8 cellular contexts compared by ENCODE assay signal in genomic region chrX:49163555-49164419, GRCh38. TPM values are rescaled to one million over a fixed set of nuclear protein-coding genes. Genes with fewer than 3 reads are reported as not detected.
A peak's percentile ranks its signal among the peaks of the same experiment; 100 is the strongest.
DNase-seq lines count a peak whose midpoint lies in the region; ATAC-seq and TF ChIP-seq lines count a peak whose summit lies in the region.

No MANE protein-coding gene starts in this region.

- H3K4me1 Mint-ChIP-seq in activated CD4-positive, alpha-beta T cell treated with anti-CD3 and anti-CD28 coated beads, Interleukin-2, amount 10 ng/mL, durations not matched to agents 7 days and 5 days = peaks cover 33% of the 10 kb centered on the region
- peaks cover 41% of the 10 kb centered on the region for H3K4me1 Mint-ChIP-seq in dendritic cell treated with granulocyte-macrophage colony-stimulating factor and Interleukin-4, amounts not matched to agents 40 ng/mL and 50 ng/mL, for 4 days (ENCODE audit: low read depth)

- no peaks in the 10 kb centered on the region for H3K36me3 ChIP-seq in liver (ENCODE audit: control insufficient read depth in 4 of 4, insufficient read depth in 3 of 4, low read depth in 1 of 4, low read length in 3 of 4)

- H3K27ac Mint-ChIP-seq in activated CD4-positive, alpha-beta T cell treated with anti-CD3 and anti-CD28 coated beads, Interleukin-2, amount 10 ng/mL, durations not matched to agents 7 days and 5 days = peak overlapping the region; percentile 94
- peak overlapping the region; percentile 96 for H3K27ac Mint-ChIP-seq in dendritic cell treated with granulocyte-macrophage colony-stimulating factor and Interleukin-4, amounts not matched to agents 40 ng/mL and 50 ng/mL, for 4 days

- peak overlapping the region in 1 of 2 donors; percentile 63 for H3K9ac ChIP-seq in liver (ENCODE audit: low read depth in 1 of 2, low read length in 2 of 2)

- CTCF ChIA-PET in AG04450 (lab: Charles Lee) = interaction anchor here (0.7 to 1.8 kb wide), 6 partner anchors 8 to 29 kb away, joined by 3 to 8 read pairs (median 4); no protein-coding TSS in a partner anchor
- CTCF ChIA-PET in activated CD4-positive, alpha-beta T cell treated with anti-CD3 and anti-CD28 coated beads, Interleukin-2, amount 10 ng/mL, durations not matched to agents 7 days and 5 days (lab: Charles Lee) = interaction anchor here (0.7 to 2.4 kb wide), 5 partner anchors 9 to 515 kb away, joined by 3 to 14 read pairs (median 4); no protein-coding TSS in a partner anchor

- peak; percentile 47 for TF ChIP-seq CTCF in AG04450 (IDR thresholded peaks at IDR 0.05; ENCODE audit: low read depth, low read length)
- TF ChIP-seq CTCF in liver (IDR thresholded peaks at IDR 0.05; ENCODE audit: low read depth, low read length, missing input control) = peak; percentile 77

- H3K4me3 ChIP-seq in AG04450 (ENCODE audit: low read depth, low read length) (peak overlapping the region; percentile 50), liver (ENCODE audit: low read depth in 1 of 3, low read length in 3 of 3) (peak overlapping the region; percentile 15 to 50 (median 49))

- peak overlapping the region; percentile 76 for H3K4me3 Mint-ChIP-seq in activated CD4-positive, alpha-beta T cell treated with anti-CD3 and anti-CD28 coated beads, Interleukin-2, amount 10 ng/mL, durations not matched to agents 7 days and 5 days
- H3K4me3 Mint-ChIP-seq in dendritic cell treated with granulocyte-macrophage colony-stimulating factor and Interleukin-4, amounts not matched to agents 40 ng/mL and 50 ng/mL, for 4 days = peak overlapping the region; percentile 78

- H3K9me3 ChIP-seq in AG04450 (ENCODE audit: control insufficient read depth, insufficient read depth, low read length) = no peaks in the 10 kb centered on the region
- H3K9me3 ChIP-seq in liver (ENCODE audit: control insufficient read depth in 4 of 4, low read length in 3 of 4) = no peaks in the 10 kb centered on the region

- no peaks in the 10 kb centered on the region for H3K27me3 Mint-ChIP-seq in activated CD4-positive, alpha-beta T cell treated with anti-CD3 and anti-CD28 coated beads, Interleukin-2, amount 10 ng/mL, durations not matched to agents 7 days and 5 days
- H3K27me3 Mint-ChIP-seq in dendritic cell treated with granulocyte-macrophage colony-stimulating factor and Interleukin-4, amounts not matched to agents 40 ng/mL and 50 ng/mL, for 4 days = no peaks in the 10 kb centered on the region

- no peaks in the 10 kb centered on the region for H3K36me3 Mint-ChIP-seq in activated CD4-positive, alpha-beta T cell treated with anti-CD3 and anti-CD28 coated beads, Interleukin-2, amount 10 ng/mL, durations not matched to agents 7 days and 5 days (ENCODE audit: low read depth)
- H3K36me3 Mint-ChIP-seq in dendritic cell treated with granulocyte-macrophage colony-stimulating factor and Interleukin-4, amounts not matched to agents 40 ng/mL and 50 ng/mL, for 4 days (ENCODE audit: low read depth) = peaks cover 6% of the 10 kb centered on the region

- peak; percentile 45 for ATAC-seq in GM18861 (IDR thresholded peaks at IDR 0.05; ENCODE audit: unreplicated experiment)
- ATAC-seq in HG03196 (IDR thresholded peaks at IDR 0.05; ENCODE audit: unreplicated experiment) = peak; percentile 35

- no peaks in the 10 kb centered on the region for H3K9me3 Mint-ChIP-seq in activated CD4-positive, alpha-beta T cell treated with anti-CD3 and anti-CD28 coated beads, Interleukin-2, amount 10 ng/mL, durations not matched to agents 7 days and 5 days
- no peaks in the 10 kb centered on the region for H3K9me3 Mint-ChIP-seq in dendritic cell treated with granulocyte-macrophage colony-stimulating factor and Interleukin-4, amounts not matched to agents 40 ng/mL and 50 ng/mL, for 4 days

- peak in 1 of 2 donors; percentile 47 for TF ChIP-seq RAD21 in liver (IDR thresholded peaks at IDR 0.05)

- no peak for DNase-seq in AG04450 (ENCODE audit: low read depth, low spot score)
- peak; percentile 11 for DNase-seq in NCI-H524 treated with DMSO at 0.1 percent for 48 hours (lab: John Stamatoyannopoulos, UW)
- peak; percentile 79 for DNase-seq in activated CD4-positive, alpha-beta T cell treated with anti-CD3 and anti-CD28 coated beads, Interleukin-2, amount 10 ng/mL, durations not matched to agents 7 days and 5 days
- DNase-seq in stimulated activated CD4-positive, alpha-beta T cell treated with anti-CD3 and anti-CD28 coated beads, Interleukin-4, amount 100 ng/mL, for 24 hours = peak; percentile 77

- H3K27me3 ChIP-seq in AG04450 (ENCODE audit: control insufficient read depth, insufficient read depth, low read length) (no peaks in the 10 kb centered on the region), liver (ENCODE audit: control insufficient read depth in 4 of 4, insufficient read depth in 4 of 4, low read length in 3 of 4) (no peaks in the 10 kb centered on the region)

- H3K27ac ChIP-seq in AG04450 (ENCODE audit: low read depth, low read length) (peak overlapping the region; percentile 70), liver (ENCODE audit: low read depth in 1 of 2, low read length in 2 of 2) (peak overlapping the region; percentile 95)

- POLR2A ChIA-PET in AG04450 (lab: Yijun Ruan, JAX) = interaction anchor here (1.0 to 1.2 kb wide), 2 partner anchors 9 to 27 kb away, joined by 3 to 5 read pairs; no protein-coding TSS in a partner anchor
- POLR2A ChIA-PET in activated CD4-positive, alpha-beta T cell treated with anti-CD3 and anti-CD28 coated beads, Interleukin-2, amount 10 ng/mL, durations not matched to agents 7 days and 5 days (lab: Charles Lee) = no interaction called here

- H3K4me1 ChIP-seq in liver (ENCODE audit: control insufficient read depth in 4 of 4, insufficient read depth in 4 of 4, low read length in 3 of 4) = peaks cover 0 to 4% (median 2%) of the 10 kb centered on the region in 4 donors

- WGBS in liver = under 1% methylated on average over 69 of the region's 69 CpGs

- intact Hi-C loops in dendritic cell treated with granulocyte-macrophage colony-stimulating factor and Interleukin-4, amounts not matched to agents 40 ng/mL and 50 ng/mL, for 4 days (cut with micrococcal nuclease) = no loop called here

TF ChIP-seq in liver, 16 proteins besides CTCF, POLR2A, EP300 and RAD21 (continues in another document):
- TF ChIP-seq MAX (IDR thresholded peaks at IDR 0.05) (no peak), EGR1 (IDR thresholded peaks at IDR 0.05; ENCODE audit: low read depth in 2 of 2) (no peak), FOXA2 (IDR thresholded peaks at IDR 0.05) (no peak), HNF4A (conservative IDR thresholded peaks at IDR 0.05) (peak in 1 of 2 donors; percentile 19), NR2F2 (IDR thresholded peaks at IDR 0.05) (peak; percentile 31), RXRA (IDR thresholded peaks at IDR 0.05) (peak; percentile 14 to 20), HNF4G (IDR thresholded peaks at IDR 0.05) (no peak), GABPA (IDR thresholded peaks at IDR 0.05 in 1 of 2, conservative IDR thresholded peaks at IDR 0.05 in 1 of 2) (no peak), SP1 (IDR thresholded peaks at IDR 0.05) (peak; percentile 40), FOXA1 (IDR thresholded peaks at IDR 0.05) (no peak), TAF1 (conservative IDR thresholded peaks at IDR 0.05) (no peak)

RNA-seq across cellular contexts. Expression of gene MAGIX, which starts 1.2 kb away (rescaled TPM):
- polyA plus RNA-seq in AG04450 (2011; rRNA removed) = 0.40 and 0.82 TPM in 2 replicates
- polyA minus RNA-seq in AG04450 (2011; rRNA and poly(A)+ RNA removed) = 0.05 and 0.52 TPM in 2 replicates
- total RNA-seq in activated CD4-positive, alpha-beta T cell treated with anti-CD3 and anti-CD28 coated beads, Interleukin-2, amount 10 ng/mL, durations not matched to agents 7 days and 5 days = 1 to 10 TPM; 1.9 to 2.8 TPM
- 1 to 10 TPM; 2.9 to 6.9 TPM for total RNA-seq in liver
- 10 to 100 TPM in 1 of 2 donors, 1 to 10 TPM in 1; 8.8 to 10.8 TPM for polyA plus RNA-seq in liver

RNA-seq across cellular contexts. Expression of gene PLP2, which starts 7.9 kb away (rescaled TPM):
- 66.7 and 79.6 TPM in 2 replicates for polyA plus RNA-seq in AG04450 (2011; rRNA removed)
- 96.7 and 105 TPM in 2 replicates for polyA minus RNA-seq in AG04450 (2011; rRNA and poly(A)+ RNA removed)
- 100 to 1,000 TPM; 245 to 270 TPM for total RNA-seq in activated CD4-positive, alpha-beta T cell treated with anti-CD3 and anti-CD28 coated beads, Interleukin-2, amount 10 ng/mL, durations not matched to agents 7 days and 5 days
- 1 to 10 TPM; 2.4 to 6.7 TPM for total RNA-seq in liver
- polyA plus RNA-seq in liver = 10 to 100 TPM; 22.6 to 24.5 TPM

RNA-seq across cellular contexts. Expression of gene PRICKLE3, which starts 22.4 kb away (rescaled TPM):
- 3.6 and 4.1 TPM in 2 replicates for polyA plus RNA-seq in AG04450 (2011; rRNA removed)
- 7.0 and 9.1 TPM in 2 replicates for polyA minus RNA-seq in AG04450 (2011; rRNA and poly(A)+ RNA removed)
- 10 to 100 TPM; 13.7 to 17.6 TPM for total RNA-seq in activated CD4-positive, alpha-beta T cell treated with anti-CD3 and anti-CD28 coated beads, Interleukin-2, amount 10 ng/mL, durations not matched to agents 7 days and 5 days
- 1 to 10 TPM; 2.5 to 6.5 TPM for total RNA-seq in liver
- 1 to 10 TPM; 2.1 to 3.3 TPM for polyA plus RNA-seq in liver

RNA-seq across cellular contexts. Expression of gene SYP, which starts 36.2 kb away (rescaled TPM):
- polyA plus RNA-seq in AG04450 (2011; rRNA removed) = 0.07 and 0.15 TPM in 2 replicates
- 0.28 TPM in 1 of 2 replicates, not detected in the other for polyA minus RNA-seq in AG04450 (2011; rRNA and poly(A)+ RNA removed)
- total RNA-seq in activated CD4-positive, alpha-beta T cell treated with anti-CD3 and anti-CD28 coated beads, Interleukin-2, amount 10 ng/mL, durations not matched to agents 7 days and 5 days = 1 to 10 TPM; 2.5 to 2.7 TPM
- total RNA-seq in liver = under 1 TPM; 0.61 to 0.67 TPM
- polyA plus RNA-seq in liver = under 1 TPM; 0.30 to 0.33 TPM

RNA-seq across cellular contexts. Expression of gene GPKOW, which starts 40.3 kb away (rescaled TPM):
- polyA plus RNA-seq in AG04450 (2011; rRNA removed) (20.3 and 21.9 TPM in 2 replicates), liver (10 to 100 TPM in 1 of 2 donors, 1 to 10 TPM in 1; 7.7 to 12.0 TPM)
- 10.6 and 15.0 TPM in 2 replicates for polyA minus RNA-seq in AG04450 (2011; rRNA and poly(A)+ RNA removed)
- 10 to 100 TPM; 29.2 to 33.2 TPM for total RNA-seq in activated CD4-positive, alpha-beta T cell treated with anti-CD3 and anti-CD28 coated beads, Interleukin-2, amount 10 ng/mL, durations not matched to agents 7 days and 5 days
- 10 to 100 TPM in 1 of 2 donors, 1 to 10 TPM in 1; 9.5 to 13.8 TPM for total RNA-seq in liver

Comparison
In these comparisons a context has a peak if more than half of its experiments do, and no peak if none do; other contexts are left out.
1. RNA of gene PLP2, which starts 7.9 kb away (total RNA-seq): 245 to 270 TPM in activated CD4-positive, alpha-beta T cell treated with anti-CD3 and anti-CD28 coated beads, Interleukin-2, amount 10 ng/mL, durations not matched to agents 7 days and 5 days; 2.4 to 6.7 TPM in liver; every median in the first group is over 10 times any median in the second.